In the genomic region with DNA sequence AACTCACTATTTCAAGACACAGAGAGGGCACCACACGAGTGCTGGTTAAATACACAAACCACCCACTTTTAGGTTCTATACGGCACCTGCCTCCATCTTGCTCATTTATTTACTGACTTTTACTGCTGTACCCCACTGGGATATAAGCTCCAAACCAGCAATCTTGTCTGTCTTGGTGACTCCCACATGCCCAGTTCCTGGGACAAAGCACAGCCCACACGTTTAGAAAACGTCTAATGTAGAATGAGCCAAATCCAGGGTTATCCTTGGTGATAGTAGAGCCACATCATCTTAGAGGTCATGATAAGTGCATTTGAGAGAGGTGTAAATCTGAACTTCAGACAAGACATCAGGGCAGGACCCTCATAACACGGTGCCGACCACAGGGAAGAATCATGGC, we compare ENCODE assay signal across 10 cellular contexts.
"Had no signal": no experiment of that assay in that cellular context is flagged by ENCODE, and none has a peak within 500 bp of the region (broad histone marks: within the 10 kb centered on the region; RNA-seq: fewer than 3 reads in every experiment).

No MANE protein-coding gene starts in this region.

- H3K27me3 Mint-ChIP-seq: IgD-negative memory B cell had no signal

- H3K27ac ChIP-seq: GM23248, HL-60, KMS-11 had no signal

- H3K36me3 ChIP-seq: HAP-1 had no signal

- H3K4me3 ChIP-seq: GM23248, HAP-1 had no signal

- H3K9me3 ChIP-seq: HAP-1 had no signal

- ATAC-seq: HCT116, HepG2 had no signal

- DNase-seq: GM23248, GOT3, H7, KBM-7 had no signal

- H3K4me1 ChIP-seq: HAP-1 had no signal
